In genomic region chr16:48632137-48632774, GRCh38 we compare ENCODE assay signal across 1 cellular context.
TF ChIP-seq lines count a peak whose summit lies in the region.

No MANE protein-coding gene starts in this region.

TF ChIP-seq in HepG2, 621 proteins besides CTCF, POLR2A, EP300 and RAD21 (continued from another document and continues in another):
- TF ChIP-seq ZBTB44 (CRISPR knock-in tag; IDR thresholded peaks at IDR 0.05) = no peak
- peak; percentile 61; the same call in 1 of the 2 replicates for TF ChIP-seq IKZF5 (CRISPR knock-in tag; IDR thresholded peaks at IDR 0.05)
- 0 out of 2 replicates have a peak, but pooled peaks have one; percentile 43 for TF ChIP-seq ZNF766 (CRISPR knock-in tag; IDR thresholded peaks at IDR 0.05; ENCODE audit: borderline replicate concordance)
- no peak for TF ChIP-seq SMAD9 (CRISPR knock-in tag; IDR thresholded peaks at IDR 0.05)
- no peak for TF ChIP-seq TAF1 (CRISPR knock-in tag; IDR thresholded peaks at IDR 0.05)
- no peak for TF ChIP-seq ZNF674 (CRISPR knock-in tag; IDR thresholded peaks at IDR 0.05; ENCODE audit: low read depth)
- TF ChIP-seq PAF1 (CRISPR knock-in tag; IDR thresholded peaks at IDR 0.05) = no peak
- no peak for TF ChIP-seq ZNF143 (CRISPR knock-in tag; IDR thresholded peaks at IDR 0.05)
- TF ChIP-seq E2F5 (CRISPR knock-in tag; conservative IDR thresholded peaks at IDR 0.05) = no peak
- no peak for TF ChIP-seq DNMT1 (CRISPR knock-in tag; IDR thresholded peaks at IDR 0.05)
- no peak for TF ChIP-seq ZBTB46 (CRISPR knock-in tag; IDR thresholded peaks at IDR 0.05; ENCODE audit: borderline replicate concordance)
- no peak for TF ChIP-seq ZNF142 (CRISPR knock-in tag; IDR thresholded peaks at IDR 0.05)
- no peak for TF ChIP-seq ZSCAN25 (CRISPR knock-in tag; IDR thresholded peaks at IDR 0.05)
- no peak for TF ChIP-seq ZNF720 (CRISPR knock-in tag; IDR thresholded peaks at IDR 0.05)
- no peak for TF ChIP-seq SMARCE1 (IDR thresholded peaks at IDR 0.05; ENCODE audit: borderline replicate concordance)
- TF ChIP-seq HOXA9 (CRISPR knock-in tag; IDR thresholded peaks at IDR 0.05; ENCODE audit: borderline replicate concordance) = no peak
- no peak for TF ChIP-seq ZNF446 (CRISPR knock-in tag; IDR thresholded peaks at IDR 0.05)
- TF ChIP-seq MAFK (conservative IDR thresholded peaks at IDR 0.05 in 1 of 2, IDR thresholded peaks at IDR 0.05 in 1 of 2; ENCODE audit: low read length in 2 of 2) = no peak
- TF ChIP-seq PBX2 (CRISPR knock-in tag; IDR thresholded peaks at IDR 0.05) = no peak
- no peak for TF ChIP-seq KLF13 (CRISPR knock-in tag; IDR thresholded peaks at IDR 0.05)
- TF ChIP-seq NR0B2 (CRISPR knock-in tag; IDR thresholded peaks at IDR 0.05) = no peak
- 0 out of 2 replicates have a peak, but pooled peaks have one; percentile 50 for TF ChIP-seq MEIS2 (CRISPR knock-in tag; IDR thresholded peaks at IDR 0.05)
- TF ChIP-seq HOXA3 (CRISPR knock-in tag; IDR thresholded peaks at IDR 0.05) = 0 out of 2 replicates have a peak, but pooled peaks have one; percentile 37
- TF ChIP-seq ZNF557 (CRISPR knock-in tag; IDR thresholded peaks at IDR 0.05) = 0 out of 2 replicates have a peak, but pooled peaks have one; percentile 50
- TF ChIP-seq ZNF609 (CRISPR knock-in tag; IDR thresholded peaks at IDR 0.05; ENCODE audit: borderline replicate concordance) = no peak
- TF ChIP-seq NR2F6 (IDR thresholded peaks at IDR 0.05) = no peak
- TF ChIP-seq NR2F6 (CRISPR knock-in tag; IDR thresholded peaks at IDR 0.05) = no peak; the same call in 1 of the 2 replicates
- no peak for TF ChIP-seq AFF4 (CRISPR knock-in tag; IDR thresholded peaks at IDR 0.05)
- TF ChIP-seq NFIC (IDR thresholded peaks at IDR 0.05; ENCODE audit: low read length) = no peak
- no peak for TF ChIP-seq ZNF552 (CRISPR knock-in tag; IDR thresholded peaks at IDR 0.05; ENCODE audit: borderline replicate concordance)
- TF ChIP-seq TSC22D2 (CRISPR knock-in tag; IDR thresholded peaks at IDR 0.05; ENCODE audit: borderline replicate concordance) = no peak
